7 cellular contexts compared by ENCODE assay signal in the genomic region with DNA sequence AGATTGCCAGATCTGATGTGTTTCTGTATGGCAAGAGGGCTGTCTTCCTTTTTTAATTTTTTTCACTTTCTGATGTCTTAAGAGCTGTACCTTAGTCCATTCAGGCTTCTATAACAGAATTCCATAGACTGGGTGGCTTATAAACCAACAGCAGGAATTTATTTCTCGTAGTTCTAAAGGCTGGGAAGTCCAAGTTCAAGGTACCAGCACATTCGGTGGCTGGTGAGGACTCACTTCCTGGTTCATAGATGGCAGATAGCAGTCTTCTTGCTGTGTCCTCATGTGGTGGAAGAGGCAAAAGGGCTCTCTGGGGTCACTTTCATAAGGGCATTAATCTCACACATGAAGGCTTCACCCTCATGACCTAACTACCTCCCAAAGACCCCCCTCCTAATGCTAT. TPM values are rescaled to one million over a fixed set of nuclear protein-coding genes. Genes with fewer than 3 reads are reported as not detected.
"Had no signal": no experiment of that assay in that cellular context is flagged by ENCODE, and none has a peak within 500 bp of the region (broad histone marks: within the 10 kb centered on the region; RNA-seq: fewer than 3 reads in every experiment).

No MANE protein-coding gene starts in this region.

- DNase-seq: IMR-90, KBM-7, KG1 had no signal

- H3K4me2 ChIP-seq: KMS-11 had no signal

- H3K27ac ChIP-seq: HL-60, KMS-11 had no signal

- FAIRE-seq: HTR-8/SVneo had no signal

- H3K9ac ChIP-seq: KMS-11 had no signal

RNA-seq across cellular contexts. Expression of gene GPNMB, which starts 20.8 kb away (rescaled TPM):
- polyA plus RNA-seq: IgD-negative memory B cell had no signal
